Comparison of ENCODE assay signal across 26 cellular contexts in the genomic region with DNA sequence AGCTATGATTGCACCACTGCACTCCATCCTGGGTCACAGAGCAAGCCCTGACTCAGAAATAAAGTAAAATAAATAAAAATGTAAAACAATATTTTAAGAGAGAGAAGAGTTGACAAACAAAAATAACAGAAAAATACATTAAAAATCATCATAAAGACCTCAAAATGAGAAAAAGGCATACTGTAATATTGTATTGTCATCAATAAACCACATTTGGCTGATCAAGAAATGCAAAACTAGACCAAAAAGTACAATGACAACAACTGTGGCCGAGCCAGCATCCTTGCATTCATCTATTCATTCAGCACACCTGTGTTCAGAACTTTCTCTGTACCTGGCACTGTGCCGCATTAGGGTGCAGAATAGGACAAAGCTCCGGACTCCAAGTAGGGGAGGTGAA.
"Had no signal": no experiment of that assay in that cellular context is flagged by ENCODE, and none has a peak within 500 bp of the region (broad histone marks: within the 10 kb centered on the region; RNA-seq: fewer than 3 reads in every experiment).

No MANE protein-coding gene starts in this region.

- FAIRE-seq: urothelium cell line had no signal

- ATAC-seq: stimulated activated effector memory CD8-positive, alpha-beta T cell treated with anti-CD3 and anti-CD28 coated beads, Interleukin-12 subunit alpha, Interleukin-12 subunit beta, amount 100 ng/mL, for 72 hours; stimulated activated naive B cell treated with anti-CD40 and anti-IgM and Interleukin-4, amounts not matched to agents 10 μg/mL and 1 μg/mL and 100 μg/mL, for 72 hours; stimulated activated naive CD8-positive, alpha-beta T cell treated with anti-CD3 and anti-CD28 coated beads, Interleukin-15, amount 100 ng/mL, for 72 hours; stimulated activated naive CD8-positive, alpha-beta T cell treated with anti-CD3 and anti-CD28 coated beads, Interleukin-15, Interleukin-2, amounts not matched to agents 100 U/mL and 50 U/mL, for 24 hours; upper lobe of right lung had no signal

- H3K27ac ChIP-seq: stomach, suprapubic skin, testis, thoracic aorta, thyroid gland, tibial artery, tibial nerve, transverse colon, upper lobe of left lung, upper lobe of right lung, uterus, vagina had no signal

- H3K4me1 ChIP-seq: stomach, suprapubic skin, testis, tibial artery, tibial nerve, transverse colon, upper lobe of left lung, upper lobe of right lung, uterus, vagina had no signal

- H3K4me3 ChIP-seq: stomach, suprapubic skin, testis, thoracic aorta, thyroid gland, tibial artery, tibial nerve, transverse colon, upper lobe of left lung, upper lobe of right lung, uterus, vagina had no signal

- H3K36me3 ChIP-seq: stomach, suprapubic skin, thoracic aorta, thyroid gland, tibial artery, tibial nerve, transverse colon, upper lobe of left lung, upper lobe of right lung, uterus, vagina had no signal

- DNase-seq: stimulated activated CD4-positive, alpha-beta T cell treated with anti-CD3 and anti-CD28 coated beads, Interleukin-2, amount 100 ng/mL, for 48 hours; stimulated activated CD4-positive, alpha-beta T cell treated with anti-CD3 and anti-CD28 coated beads, Interleukin-4, amount 100 ng/mL, for 1 hour; stimulated activated CD4-positive, alpha-beta T cell treated with anti-CD3 and anti-CD28 coated beads, Interleukin-4, amount 100 ng/mL, for 24 hours; stimulated activated CD4-positive, alpha-beta T cell treated with anti-CD3 and anti-CD28 coated beads, Interleukin-4, amount 100 ng/mL, for 4 hours; stimulated activated CD8-positive, alpha-beta memory T cell treated with anti-CD3 and anti-CD28 coated beads, Interleukin-4, amount 100 ng/mL, for 48 hours; stimulated activated naive B cell treated with anti-CD40 and anti-IgM and Interleukin-4, amounts not matched to agents 10 μg/mL and 1 μg/mL and 100 μg/mL, for 72 hours; stimulated activated naive CD4-positive, alpha-beta T cell; stimulated activated naive CD4-positive, alpha-beta T cell treated with Interleukin-2 at 50 U/mL for 16 hours; stimulated activated naive CD8-positive, alpha-beta T cell treated with anti-CD3 and anti-CD28 coated beads, Interleukin-15, amount 100 ng/mL, for 72 hours; stimulated activated naive CD8-positive, alpha-beta T cell treated with anti-CD3 and anti-CD28 coated beads, Interleukin-15, Interleukin-2, amounts not matched to agents 100 U/mL and 50 U/mL, for 24 hours; stomach; substantia nigra; testis; thyroid gland; tibial artery; transverse colon; trophoblast cell; upper lobe of left lung; upper lobe of right lung; uterus had no signal

- H3K27me3 ChIP-seq: stomach, testis, thyroid gland, tibial artery, tibial nerve, transverse colon, upper lobe of left lung, upper lobe of right lung, uterus, vagina had no signal

- H3K9me3 ChIP-seq: stomach, suprapubic skin, testis, thoracic aorta, thyroid gland, tibial artery, tibial nerve, transverse colon, upper lobe of left lung, upper lobe of right lung, uterus, vagina had no signal
